Comparison of ENCODE assay signal across 9 cellular contexts in genomic region chr4:147157860-147158701, GRCh38.
DNase-seq lines count a peak whose midpoint lies in the region; ATAC-seq and TF ChIP-seq lines count a peak whose summit lies in the region.
"Had no signal": no experiment of that assay in that cellular context is flagged by ENCODE, and none has a peak within 500 bp of the region (broad histone marks: within the 10 kb centered on the region; RNA-seq: fewer than 3 reads in every experiment).

No MANE protein-coding gene starts in this region.

- no peak overlapping the region for H3K27ac Mint-ChIP-seq in activated T-helper 1 cell treated with anti-CD3 and anti-CD28 coated beads, Interleukin-12 subunit alpha, Interleukin-12 subunit beta, Interleukin-2, Interleukin-4 antibody, amounts not matched to agents 30 ng/mL and 10 ng/mL and 1 ng/mL, durations not matched to agents 14 hours and 24 hours and 36 hours

- H3K4me1 ChIP-seq in ascending aorta (no peaks in the 10 kb centered on the region), iPS DF 6.9 (ENCODE audit: control insufficient read depth, insufficient read depth, low read length) (peaks cover 2% of the 10 kb centered on the region; the same call in 1 of the 2 replicates), sigmoid colon (peaks cover 0 to 10% (median 8%) of the 10 kb centered on the region in 4 donors)

- TF ChIP-seq CTCF in ascending aorta (IDR thresholded peaks at IDR 0.05) (no peak), sigmoid colon (IDR thresholded peaks at IDR 0.05) (no peak)

- ATAC-seq in GM18868 (IDR thresholded peaks at IDR 0.05; ENCODE audit: unreplicated experiment) (peak; percentile 42), HG02981 (IDR thresholded peaks at IDR 0.05; ENCODE audit: unreplicated experiment) (no peak), HG03442 (IDR thresholded peaks at IDR 0.05; ENCODE audit: unreplicated experiment) (no peak)
- ATAC-seq: body of pancreas had no signal

- intact Hi-C loops in ascending aorta (cut with DNase I) (loop anchor here (5.0 kb wide), 1 partner anchor 46 kb away; no protein-coding TSS in a partner anchor), sigmoid colon (cut with DNase I) (no loop called here)
- intact Hi-C loops in activated T-helper 1 cell treated with anti-CD3 and anti-CD28 coated beads, Interleukin-12 subunit alpha, Interleukin-12 subunit beta, Interleukin-2, Interleukin-4 antibody, amounts not matched to agents 30 ng/mL and 10 ng/mL and 1 ng/mL, durations not matched to agents 14 hours and 24 hours and 36 hours (cut with micrococcal nuclease) = no loop called here

- WGBS in iPS DF 6.9 (ENCODE audit: insufficient coverage, insufficient read length) = no CpG with 5 or more reads among the region's 29 CpGs
- WGBS in sigmoid colon, 2 donors = 8 to 11% methylated on average over 29 of the region's 29 CpGs

- no peak for TF ChIP-seq EP300 in sigmoid colon (IDR thresholded peaks at IDR 0.05)

- H3K36me3 Mint-ChIP-seq in activated T-helper 1 cell treated with anti-CD3 and anti-CD28 coated beads, Interleukin-12 subunit alpha, Interleukin-12 subunit beta, Interleukin-2, Interleukin-4 antibody, amounts not matched to agents 30 ng/mL and 10 ng/mL and 1 ng/mL, durations not matched to agents 14 hours and 24 hours and 36 hours (ENCODE audit: low read depth) = no peaks in the 10 kb centered on the region

- H3K4me3 ChIP-seq in ascending aorta = peak overlapping the region; percentile 49 to 68
- peak overlapping the region; percentile 13; the same call in 1 of the 2 replicates for H3K4me3 ChIP-seq in iPS DF 6.9 (ENCODE audit: low read length)
- H3K4me3 ChIP-seq in sigmoid colon = peak overlapping the region; percentile 16 to 50 (median 46)
- H3K4me3 ChIP-seq: body of pancreas had no signal

- H3K27ac ChIP-seq in ascending aorta (peak overlapping the region in 1 of 2 donors; percentile 2), iPS DF 6.9 (ENCODE audit: low read length) (no peak overlapping the region), sigmoid colon (peak overlapping the region in 1 of 4 donors; percentile 38)
- H3K27ac ChIP-seq: body of pancreas had no signal

- H3K27me3 Mint-ChIP-seq in activated T-helper 1 cell treated with anti-CD3 and anti-CD28 coated beads, Interleukin-12 subunit alpha, Interleukin-12 subunit beta, Interleukin-2, Interleukin-4 antibody, amounts not matched to agents 30 ng/mL and 10 ng/mL and 1 ng/mL, durations not matched to agents 14 hours and 24 hours and 36 hours (ENCODE audit: insufficient read depth) = peaks cover 15% of the 10 kb centered on the region

- H3K4me3 Mint-ChIP-seq in activated T-helper 1 cell treated with anti-CD3 and anti-CD28 coated beads, Interleukin-12 subunit alpha, Interleukin-12 subunit beta, Interleukin-2, Interleukin-4 antibody, amounts not matched to agents 30 ng/mL and 10 ng/mL and 1 ng/mL, durations not matched to agents 14 hours and 24 hours and 36 hours = no peak overlapping the region

- TF ChIP-seq POLR2A in sigmoid colon (IDR thresholded peaks at IDR 0.05) = no peak

- no peak for DNase-seq in ascending aorta (ENCODE audit: low spot score in 2 of 2)
- no peak for DNase-seq in iPS DF 6.9 (ENCODE audit: low read depth, low spot score)
- no peak for DNase-seq in sigmoid colon
- DNase-seq in activated T-helper 1 cell treated with anti-CD3 and anti-CD28 coated beads, Interleukin-12 subunit alpha, Interleukin-12 subunit beta, Interleukin-2, Interleukin-4 antibody, amounts not matched to agents 30 ng/mL and 10 ng/mL and 1 ng/mL, durations not matched to agents 14 hours and 24 hours and 36 hours (ENCODE audit: low spot score) = no peak
- no peak for DNase-seq in NCI-H1694 (lab: John Stamatoyannopoulos, UW)

- H3K9me3 Mint-ChIP-seq in activated T-helper 1 cell treated with anti-CD3 and anti-CD28 coated beads, Interleukin-12 subunit alpha, Interleukin-12 subunit beta, Interleukin-2, Interleukin-4 antibody, amounts not matched to agents 30 ng/mL and 10 ng/mL and 1 ng/mL, durations not matched to agents 14 hours and 24 hours and 36 hours = no peaks in the 10 kb centered on the region

- no peaks in the 10 kb centered on the region for H3K4me1 Mint-ChIP-seq in activated T-helper 1 cell treated with anti-CD3 and anti-CD28 coated beads, Interleukin-12 subunit alpha, Interleukin-12 subunit beta, Interleukin-2, Interleukin-4 antibody, amounts not matched to agents 30 ng/mL and 10 ng/mL and 1 ng/mL, durations not matched to agents 14 hours and 24 hours and 36 hours (ENCODE audit: low read depth)

- H3K27me3 ChIP-seq in ascending aorta (no peaks in the 10 kb centered on the region), iPS DF 6.9 (ENCODE audit: control insufficient read depth, insufficient read depth, low read length) (no peaks in the 10 kb centered on the region), sigmoid colon (no peaks in the 10 kb centered on the region)

- H3K9me3 ChIP-seq in ascending aorta = no peaks in the 10 kb centered on the region
- H3K9me3 ChIP-seq in iPS DF 6.9 (ENCODE audit: control insufficient read depth, insufficient read depth, low read length) = no peaks in the 10 kb centered on the region
- H3K9me3 ChIP-seq in sigmoid colon = no peaks in the 10 kb centered on the region
- H3K9me3 ChIP-seq: body of pancreas had no signal

- H3K36me3 ChIP-seq in ascending aorta (no peaks in the 10 kb centered on the region), iPS DF 6.9 (ENCODE audit: control insufficient read depth, insufficient read depth, low read length) (no peaks in the 10 kb centered on the region), sigmoid colon (no peaks in the 10 kb centered on the region)
